11 cellular contexts compared by ENCODE assay signal in the genomic region with DNA sequence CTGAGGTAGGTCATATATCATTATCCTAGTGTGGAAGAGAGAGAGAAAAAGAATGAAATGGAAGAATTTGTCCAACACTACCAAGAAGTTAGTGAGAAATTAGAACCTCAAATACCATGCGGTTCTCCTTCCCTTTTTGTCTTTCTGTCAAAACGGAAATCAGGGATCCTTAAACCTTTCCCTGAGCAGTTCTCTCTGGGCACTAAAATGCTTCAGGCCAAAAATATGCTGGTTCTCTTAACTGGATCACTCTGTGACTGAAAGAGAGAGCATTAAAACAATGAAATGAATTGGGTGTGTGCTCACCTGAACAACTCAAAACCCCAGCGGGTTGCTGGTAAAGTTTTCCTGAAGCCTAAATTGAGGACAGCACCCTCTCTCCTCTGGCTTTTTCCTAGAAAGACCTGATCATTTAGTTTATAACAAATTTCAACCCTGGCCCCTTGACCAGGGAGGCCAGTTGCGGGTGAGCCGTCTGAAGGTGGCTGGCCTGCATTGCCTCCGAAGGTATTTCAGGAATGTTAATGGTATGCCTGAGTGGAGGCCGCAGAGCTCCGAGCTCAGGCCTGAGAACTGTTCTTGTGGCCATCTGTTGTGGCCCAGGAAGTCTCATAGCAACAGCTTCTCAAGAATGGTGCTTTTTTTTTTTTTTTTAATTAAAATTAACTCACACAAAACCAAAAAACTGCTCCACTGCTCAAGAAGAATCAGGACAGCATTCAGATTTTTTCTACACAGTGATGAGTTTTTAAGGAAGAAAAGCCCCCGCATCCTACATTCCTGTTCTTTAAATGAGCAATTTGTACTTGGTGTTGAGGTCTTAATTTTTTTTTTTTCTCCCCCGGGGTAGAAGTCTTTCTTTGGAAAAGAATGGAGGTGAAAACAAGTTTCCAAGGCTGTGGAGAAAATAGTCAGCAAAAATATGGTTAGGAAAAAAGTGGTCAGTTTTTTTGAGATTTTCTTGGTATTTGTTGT.
DNase-seq lines count a peak whose midpoint lies in the region; ATAC-seq, FAIRE-seq and TF ChIP-seq lines count a peak whose summit lies in the region.
"Had no signal": no experiment of that assay in that cellular context is flagged by ENCODE, and none has a peak within 500 bp of the region (broad histone marks: within the 10 kb centered on the region; RNA-seq: fewer than 3 reads in every experiment).

No MANE protein-coding gene starts in this region.

- H3K9me3 Mint-ChIP-seq in brain = peaks cover 0 to 4% (median 0%) of the 10 kb centered on the region in 5 experiments
- H3K9me3 Mint-ChIP-seq: activated T-helper 1 cell treated with anti-CD3 and anti-CD28 coated beads, Interleukin-12 subunit alpha, Interleukin-12 subunit beta, Interleukin-2, Interleukin-4 antibody, amounts not matched to agents 30 ng/mL and 10 ng/mL and 1 ng/mL, durations not matched to agents 14 hours and 24 hours and 36 hours had no signal

- H3K27me3 Mint-ChIP-seq in brain = no peaks in the 10 kb centered on the region

- no peak for TF ChIP-seq POLR2A in HCT116 (IDR thresholded peaks at IDR 0.05; ENCODE audit: borderline replicate concordance, extremely low read depth, insufficient read depth, insufficient read length)

- peak; percentile 76 for ATAC-seq in HCT116
- ATAC-seq: naive thymus-derived CD4-positive, alpha-beta T cell had no signal

- TF ChIP-seq RAD21 in HCT116 (IDR thresholded peaks at IDR 0.05; ENCODE audit: low read depth) = no peak

- no TSS peak for BruUV-seq in HCT116 (replicated peaks; lab: Mats Ljungman, UMichigan)

- FAIRE-seq in small intestine (lab: Jason Lieb, UNC) = no peak
- FAIRE-seq in GM19239 (lab: Jason Lieb, UNC) = no peak

- no peaks in the 10 kb centered on the region for H3K36me3 ChIP-seq in HCT116 (ENCODE audit: control insufficient read depth in 1 of 2, insufficient read depth in 2 of 2, low read length in 2 of 2)
- no peaks in the 10 kb centered on the region for H3K36me3 ChIP-seq in iPS-20b (ENCODE audit: insufficient read depth, low read depth, low read length)
- H3K36me3 ChIP-seq in small intestine (ENCODE audit: control insufficient read depth in 2 of 2, insufficient read depth in 2 of 2, low read length in 2 of 2) = no peaks in the 10 kb centered on the region

- H3K9me2 ChIP-seq in HCT116 (ENCODE audit: insufficient read depth) = no peaks in the 10 kb centered on the region

- H3K4me3 ChIP-seq in HCT116 (replicated peaks in 1 of 2; ENCODE audit: low read depth in 1 of 2, low read length in 2 of 2) (peak overlapping the region; percentile 12 to 46; a peak in 3 of 4 replicates), iPS-20b (ENCODE audit: low read length) (peak overlapping the region; percentile 49), small intestine (ENCODE audit: low read depth in 1 of 2, low read length in 2 of 2) (no peak overlapping the region)

- CTCF ChIA-PET in HCT116 (lab: Charles Lee) = no interaction called here

- RAD21 ChIA-PET in HCT116 (lab: Charles Lee; ENCODE audit: low non-redundant PET in 1 of 2, low total read pairs in 2 of 2, uncharacterized antibody in 2 of 2, unreplicated experiment in 2 of 2) = no interaction called here

- H3K36me3 Mint-ChIP-seq in brain = no peaks in the 10 kb centered on the region
- H3K36me3 Mint-ChIP-seq: naive thymus-derived CD4-positive, alpha-beta T cell had no signal

- 46 to 55% (median 53%) methylated on average over 10 of the region's 10 CpGs for WGBS in small intestine, 3 donors

- H3K27ac Mint-ChIP-seq in brain = peak overlapping the region; percentile 59 to 91 (median 77)
- H3K27ac Mint-ChIP-seq: activated T-helper 1 cell treated with anti-CD3 and anti-CD28 coated beads, Interleukin-12 subunit alpha, Interleukin-12 subunit beta, Interleukin-2, Interleukin-4 antibody, amounts not matched to agents 30 ng/mL and 10 ng/mL and 1 ng/mL, durations not matched to agents 14 hours and 24 hours and 36 hours; naive thymus-derived CD4-positive, alpha-beta T cell had no signal

- peak overlapping the region; percentile 57 for H3K9ac ChIP-seq in HCT116 (ENCODE audit: low read length)
- peak overlapping the region; percentile 78 for H3K9ac ChIP-seq in iPS-20b (ENCODE audit: low read depth, low read length)

- H3K4me3 Mint-ChIP-seq in brain = peak overlapping the region; percentile 41 to 78 (median 55)
- H3K4me3 Mint-ChIP-seq: activated T-helper 1 cell treated with anti-CD3 and anti-CD28 coated beads, Interleukin-12 subunit alpha, Interleukin-12 subunit beta, Interleukin-2, Interleukin-4 antibody, amounts not matched to agents 30 ng/mL and 10 ng/mL and 1 ng/mL, durations not matched to agents 14 hours and 24 hours and 36 hours; naive thymus-derived CD4-positive, alpha-beta T cell had no signal

- H3K4me1 ChIP-seq in HCT116 (ENCODE audit: control insufficient read depth in 1 of 2, insufficient read depth in 2 of 2, low read length in 2 of 2) (peaks cover 17 to 49% of the 10 kb centered on the region in 2 experiments), iPS-20b (ENCODE audit: insufficient read depth, low read length) (peaks cover 57% of the 10 kb centered on the region), small intestine (ENCODE audit: control insufficient read depth in 2 of 2, insufficient read depth in 1 of 2, low read depth in 1 of 2, low read length in 1 of 2) (peaks cover 4 to 6% of the 10 kb centered on the region in 2 donors)

- H3K9me3 ChIP-seq in HCT116 (ENCODE audit: control insufficient read depth in 1 of 2, insufficient read depth in 1 of 2, low read depth in 1 of 2, low read length in 2 of 2) = no peaks in the 10 kb centered on the region
- no peaks in the 10 kb centered on the region for H3K9me3 ChIP-seq in iPS-20b (ENCODE audit: insufficient read depth, low read depth, low read length)
- no peaks in the 10 kb centered on the region for H3K9me3 ChIP-seq in small intestine (ENCODE audit: control insufficient read depth, low read depth)

- DNase-seq in HCT116 (ENCODE audit: low read depth, low spot score) (peak; percentile 39), small intestine (no peak), NCI-H510A treated with DMSO at 0.1 percent for 48 hours (lab: John Stamatoyannopoulos, UW) (no peak), GM19239 (ENCODE audit: insufficient read length, low spot score) (no peak), activated gamma-delta T cell treated with Interleukin-2 at 50 U/mL for 16 hours (no peak), SKM-1 treated with dmso at 0.1 percent for 144 hours (lab: John Stamatoyannopoulos, UW; ENCODE audit: unreplicated experiment) (no peak)
- DNase-seq: naive thymus-derived CD4-positive, alpha-beta T cell; NCI-H1694 treated with DMSO at 0.1 percent for 48 hours had no signal

- H4K20me1 ChIP-seq in HCT116 (ENCODE audit: insufficient read depth) = no peaks in the 10 kb centered on the region

- H3K79me2 ChIP-seq in HCT116 (ENCODE audit: insufficient read depth, low read length) = no peaks in the 10 kb centered on the region

- H3K4me2 ChIP-seq in HCT116 (ENCODE audit: low read length) = peak overlapping the region; percentile 82

- peaks cover 64% of the 10 kb centered on the region for H3K4me1 Mint-ChIP-seq in brain

- no peaks in the 10 kb centered on the region for H3K27me3 ChIP-seq in HCT116 (ENCODE audit: insufficient read depth, low read length)
- H3K27me3 ChIP-seq in iPS-20b (ENCODE audit: insufficient read depth, low read length) = no peaks in the 10 kb centered on the region
- no peaks in the 10 kb centered on the region for H3K27me3 ChIP-seq in small intestine (ENCODE audit: control insufficient read depth in 2 of 2, insufficient read depth in 2 of 2, low read length in 2 of 2)

- intact Hi-C loops in HCT116 (cut with micrococcal nuclease) = loop anchor here (5.0 kb wide), 1 partner anchor 132 kb away; no protein-coding TSS in a partner anchor

- POLR2A ChIA-PET in HCT116 (lab: Charles Lee) = no interaction called here

- H3K27ac ChIP-seq in HCT116 (ENCODE audit: low read depth, low read length) (peak overlapping the region; percentile 46; the same call in 1 of the 2 replicates), iPS-20b (ENCODE audit: low read length) (peak overlapping the region; percentile 93), small intestine (ENCODE audit: low read depth in 1 of 2, low read length in 1 of 2) (peak overlapping the region; percentile 76 to 85)

- H2AFZ ChIP-seq in HCT116 (ENCODE audit: low read depth, low read length, poor library complexity, severe bottlenecking) = peak overlapping the region; percentile 66

- TF ChIP-seq CTCF in HCT116 (IDR thresholded peaks at IDR 0.05 in 2 of 3, conservative IDR thresholded peaks at IDR 0.05 in 1 of 3; ENCODE audit: borderline replicate concordance in 1 of 3, insufficient read depth in 1 of 3, low read depth in 2 of 3, low read length in 2 of 3) (no peak), brain (conservative IDR thresholded peaks at IDR 0.05) (no peak)

TF ChIP-seq in HCT116, 20 proteins besides CTCF, POLR2A, EP300 and RAD21:
- TF ChIP-seq CEBPB (IDR thresholded peaks at IDR 0.05; ENCODE audit: low read depth) (no peak), ZNF274 (IDR thresholded peaks at IDR 0.05; ENCODE audit: low read depth, low read length) (no peak), EZH2phosphoT487 (IDR thresholded peaks at IDR 0.05; ENCODE audit: borderline replicate concordance) (no peak), EGR1 (IDR thresholded peaks at IDR 0.05; ENCODE audit: low read depth) (no peak), JUND (IDR thresholded peaks at IDR 0.05) (no peak)
- TF ChIP-seq, protein P1, sequence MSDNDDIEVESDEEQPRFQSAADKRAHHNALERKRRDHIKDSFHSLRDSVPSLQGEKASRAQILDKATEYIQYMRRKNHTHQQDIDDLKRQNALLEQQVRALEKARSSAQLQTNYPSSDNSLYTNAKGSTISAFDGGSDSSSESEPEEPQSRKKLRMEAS (IDR thresholded peaks at IDR 0.05) = no peak

Comparison
In these comparisons a context has a peak if more than half of its experiments do, and no peak if none do; other contexts are left out.
1. H3K4me3 ChIP-seq: peak in HCT116 (2 of 2) and iPS-20b (single experiment); none in small intestine (0 of 2).
2. Peak in every context shown above with its lines, with median percentiles within 50 percentile points of each other: H3K27ac ChIP-seq.